ENCODE assay signal across 16 cellular contexts in the genomic region with DNA sequence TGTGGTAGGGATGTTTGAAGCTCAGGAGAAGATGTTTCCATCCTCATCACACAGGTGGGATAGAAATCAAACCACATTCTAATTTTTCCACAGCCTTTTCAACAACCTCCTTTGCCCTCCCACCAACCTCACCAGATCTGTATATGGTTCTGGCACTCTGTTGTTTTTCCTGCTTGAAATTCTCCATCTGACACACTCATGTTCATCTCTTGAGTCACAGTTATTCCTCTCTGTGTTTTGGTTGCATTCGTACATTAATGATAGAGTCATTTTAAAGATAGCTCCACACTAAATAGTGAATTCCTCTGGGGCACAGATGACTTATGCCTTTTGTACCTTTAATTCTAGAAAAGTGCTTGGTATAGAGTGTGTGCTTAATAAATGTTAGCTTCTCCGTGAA. TPM values are rescaled to one million over a fixed set of nuclear protein-coding genes. Genes with fewer than 3 reads are reported as not detected.
DNase-seq lines count a peak whose midpoint lies in the region; ATAC-seq and TF ChIP-seq lines count a peak whose summit lies in the region.
"Had no signal": no experiment of that assay in that cellular context is flagged by ENCODE, and none has a peak within 500 bp of the region (broad histone marks: within the 10 kb centered on the region; RNA-seq: fewer than 3 reads in every experiment).

No MANE protein-coding gene starts in this region.

- no peaks in the 10 kb centered on the region for H3K36me3 ChIP-seq in HCT116 (ENCODE audit: control insufficient read depth in 1 of 2, insufficient read depth in 2 of 2, low read length in 2 of 2)
- no peaks in the 10 kb centered on the region for H3K36me3 ChIP-seq in adrenal gland (replicated peaks in 1 of 2)
- H3K36me3 ChIP-seq: HAP-1 had no signal

- no peak for TF ChIP-seq RAD21 in HCT116 (IDR thresholded peaks at IDR 0.05; ENCODE audit: low read depth)

- H3K9me3 ChIP-seq in CD4-positive, alpha-beta T cell (ENCODE audit: control insufficient read depth, low read length), result no peaks in the 10 kb centered on the region
- no peaks in the 10 kb centered on the region for H3K9me3 ChIP-seq in HCT116 (ENCODE audit: control insufficient read depth in 1 of 2, insufficient read depth in 1 of 2, low read depth in 1 of 2, low read length in 2 of 2)
- H3K9me3 ChIP-seq in adrenal gland (replicated peaks in 1 of 3), result no peaks in the 10 kb centered on the region
- H3K9me3 ChIP-seq: body of pancreas, HAP-1 had no signal

- H3K9me3 Mint-ChIP-seq in CD4-positive, alpha-beta T cell, result no peaks in the 10 kb centered on the region
- H3K9me3 Mint-ChIP-seq in brain (peaks cover 0 to 7% (median 3%) of the 10 kb centered on the region in 5 experiments), natural killer cell (no peaks in the 10 kb centered on the region)
- H3K9me3 Mint-ChIP-seq: activated T-cell treated with anti-CD3 and anti-CD28 coated beads, Interleukin-2, amount 50 U/mL, for 72 hours had no signal

- H3K79me2 ChIP-seq in HCT116 (ENCODE audit: insufficient read depth, low read length), result peaks cover 32% of the 10 kb centered on the region

- TF ChIP-seq POLR2A in HCT116 (IDR thresholded peaks at IDR 0.05; ENCODE audit: borderline replicate concordance, extremely low read depth, insufficient read depth, insufficient read length) (no peak), adrenal gland (IDR thresholded peaks at IDR 0.05) (no peak)

- CTCF ChIA-PET in CD4-positive, alpha-beta T cell (lab: Charles Lee), result no interaction called here
- CTCF ChIA-PET in HCT116 (lab: Charles Lee), result no interaction called here

- no peak for TF ChIP-seq CTCF in CD4-positive, alpha-beta T cell (IDR thresholded peaks at IDR 0.05)
- no peak for TF ChIP-seq CTCF in HCT116 (IDR thresholded peaks at IDR 0.05 in 2 of 3, conservative IDR thresholded peaks at IDR 0.05 in 1 of 3; ENCODE audit: borderline replicate concordance in 1 of 3, insufficient read depth in 1 of 3, low read depth in 2 of 3, low read length in 2 of 3)
- no peak for TF ChIP-seq CTCF in brain (conservative IDR thresholded peaks at IDR 0.05)
- no peak for TF ChIP-seq CTCF in natural killer cell (IDR thresholded peaks at IDR 0.05)
- TF ChIP-seq CTCF in adrenal gland (IDR thresholded peaks at IDR 0.05), result no peak

- no peaks in the 10 kb centered on the region for H3K9me2 ChIP-seq in HCT116 (ENCODE audit: insufficient read depth)

- no peak overlapping the region for H3K27ac ChIP-seq in CD4-positive, alpha-beta T cell (ENCODE audit: low read depth, low read length)
- H3K27ac ChIP-seq in HCT116 (ENCODE audit: low read depth, low read length) (no peak overlapping the region), adrenal gland (no peak overlapping the region)

- H3K4me1 ChIP-seq in HCT116 (ENCODE audit: control insufficient read depth in 1 of 2, insufficient read depth in 2 of 2, low read length in 2 of 2) (peaks cover 6 to 43% of the 10 kb centered on the region in 2 experiments; a peak in 3 of 4 replicates), adrenal gland (replicated peaks in 1 of 2) (peaks cover 0 to 35% of the 10 kb centered on the region in 2 donors)

- no peak for DNase-seq in CD4-positive, alpha-beta T cell
- DNase-seq in HCT116 (ENCODE audit: low read depth, low spot score) (no peak), natural killer cell (no peak), adrenal gland (no peak), dedifferentiated amniotic fluid mesenchymal stem cell (ENCODE audit: extremely low spot score) (no peak)
- DNase-seq: activated T-cell treated with anti-CD3 and anti-CD28 coated beads, Interleukin-2, amount 50 U/mL, for 72 hours; body of pancreas; COR-L47; left cardiac atrium; MM.1S; small intestine; substantia nigra had no signal

- H3K27me3 Mint-ChIP-seq in CD4-positive, alpha-beta T cell, result no peaks in the 10 kb centered on the region
- peaks cover 31% of the 10 kb centered on the region for H3K27me3 Mint-ChIP-seq in brain
- H3K27me3 Mint-ChIP-seq in natural killer cell (ENCODE audit: low read depth in 2 of 2), result no peaks in the 10 kb centered on the region

- no peaks in the 10 kb centered on the region; the same call in 1 of the 2 replicates for H4K20me1 ChIP-seq in HCT116 (ENCODE audit: insufficient read depth)

- peaks cover 60% of the 10 kb centered on the region for H3K4me1 Mint-ChIP-seq in CD4-positive, alpha-beta T cell (ENCODE audit: low read depth)
- peaks cover 54% of the 10 kb centered on the region for H3K4me1 Mint-ChIP-seq in brain
- peaks cover 46 to 60% of the 10 kb centered on the region in 2 donors for H3K4me1 Mint-ChIP-seq in natural killer cell

- RAD21 ChIA-PET in HCT116 (lab: Charles Lee; ENCODE audit: low non-redundant PET in 1 of 2, low total read pairs in 2 of 2, uncharacterized antibody in 2 of 2, unreplicated experiment in 2 of 2), result no interaction called here

- no peak overlapping the region for H3K4me3 ChIP-seq in HCT116 (replicated peaks in 1 of 2; ENCODE audit: low read depth in 1 of 2, low read length in 2 of 2)
- H3K4me3 ChIP-seq in adrenal gland, result no peak overlapping the region
- H3K4me3 ChIP-seq: HAP-1 had no signal

- H3K9ac ChIP-seq in HCT116 (ENCODE audit: low read length), result no peak overlapping the region

- 89 to 92% (median 90%) methylated on average over 2 of the region's 2 CpGs for WGBS in adrenal gland, 4 donors

- peak overlapping the region; percentile 94 for H3K4me3 Mint-ChIP-seq in CD4-positive, alpha-beta T cell
- peak overlapping the region; percentile 70 to 99 (median 91) for H3K4me3 Mint-ChIP-seq in brain
- peak overlapping the region; percentile 43 for H3K4me3 Mint-ChIP-seq in natural killer cell

- H3K4me2 ChIP-seq in HCT116 (ENCODE audit: low read length), result peak overlapping the region; percentile 85; the same call in 1 of the 2 replicates

- POLR2A ChIA-PET in CD4-positive, alpha-beta T cell (lab: Charles Lee), result no interaction called here
- POLR2A ChIA-PET in HCT116 (lab: Charles Lee), result interaction anchor here (2.8 kb wide), 1 partner anchor 106 kb away, joined by 7 read pairs; no protein-coding TSS in a partner anchor

- peaks cover 8% of the 10 kb centered on the region for H3K36me3 Mint-ChIP-seq in CD4-positive, alpha-beta T cell (ENCODE audit: low read depth)
- peaks cover 2% of the 10 kb centered on the region for H3K36me3 Mint-ChIP-seq in brain
- no peaks in the 10 kb centered on the region for H3K36me3 Mint-ChIP-seq in natural killer cell

- H3K27me3 ChIP-seq in CD4-positive, alpha-beta T cell (ENCODE audit: control insufficient read depth, insufficient read depth, low read length), result no peaks in the 10 kb centered on the region
- no peaks in the 10 kb centered on the region for H3K27me3 ChIP-seq in HCT116 (ENCODE audit: insufficient read depth, low read length)
- no peaks in the 10 kb centered on the region for H3K27me3 ChIP-seq in adrenal gland
- H3K27me3 ChIP-seq: body of pancreas had no signal

- no TSS peak for BruUV-seq in HCT116 (replicated peaks; lab: Mats Ljungman, UMichigan)

- no peak overlapping the region for H2AFZ ChIP-seq in HCT116 (ENCODE audit: low read depth, low read length, poor library complexity, severe bottlenecking)

- intact Hi-C loops in CD4-positive, alpha-beta T cell (cut with DNase I, micrococcal nuclease), result loop anchor here (5.0 to 10.0 kb wide), 9 partner anchors 199 to 1261 kb away; a partner anchor contains a TSS
- intact Hi-C loops in HCT116 (cut with micrococcal nuclease), result no loop called here
- intact Hi-C loops in natural killer cell (cut with micrococcal nuclease), result loop anchor here (5.0 to 10.0 kb wide), 3 partner anchors 54 to 969 kb away; a partner anchor contains a TSS
- intact Hi-C loops in adrenal gland (cut with DNase I), result no loop called here

- no peak for ATAC-seq in CD4-positive, alpha-beta T cell (ENCODE audit: poor library complexity)
- ATAC-seq in HCT116, result no peak
- ATAC-seq in natural killer cell, result no peak
- ATAC-seq in activated CD4-positive, CD25-positive, alpha-beta regulatory T cell treated with anti-CD3 and anti-CD28 coated beads, Interleukin-2, amount 50 U/mL, for 24 hours, result no peak
- ATAC-seq in GM18502 (IDR thresholded peaks at IDR 0.05; ENCODE audit: poor library complexity, unreplicated experiment), result no peak
- ATAC-seq: activated T-cell treated with anti-CD3 and anti-CD28 coated beads, Interleukin-2, amount 50 U/mL, for 72 hours; body of pancreas; left cardiac atrium had no signal

- no peak overlapping the region for H3K27ac Mint-ChIP-seq in CD4-positive, alpha-beta T cell
- H3K27ac Mint-ChIP-seq in brain (peak overlapping the region in 1 of 5 experiments; percentile 65), natural killer cell (no peak overlapping the region)
- H3K27ac Mint-ChIP-seq: activated T-cell treated with anti-CD3 and anti-CD28 coated beads, Interleukin-2, amount 50 U/mL, for 72 hours had no signal

TF ChIP-seq in HCT116, 20 proteins besides CTCF, POLR2A, EP300 and RAD21 (continues in another document):
- TF ChIP-seq CEBPB (IDR thresholded peaks at IDR 0.05; ENCODE audit: low read depth) (no peak), SRF (IDR thresholded peaks at IDR 0.05; ENCODE audit: low read depth) (no peak), CBX3 (IDR thresholded peaks at IDR 0.05; ENCODE audit: low read depth) (no peak), FOSL1 (IDR thresholded peaks at IDR 0.05; ENCODE audit: low read depth) (no peak)
- TF ChIP-seq, protein P1, sequence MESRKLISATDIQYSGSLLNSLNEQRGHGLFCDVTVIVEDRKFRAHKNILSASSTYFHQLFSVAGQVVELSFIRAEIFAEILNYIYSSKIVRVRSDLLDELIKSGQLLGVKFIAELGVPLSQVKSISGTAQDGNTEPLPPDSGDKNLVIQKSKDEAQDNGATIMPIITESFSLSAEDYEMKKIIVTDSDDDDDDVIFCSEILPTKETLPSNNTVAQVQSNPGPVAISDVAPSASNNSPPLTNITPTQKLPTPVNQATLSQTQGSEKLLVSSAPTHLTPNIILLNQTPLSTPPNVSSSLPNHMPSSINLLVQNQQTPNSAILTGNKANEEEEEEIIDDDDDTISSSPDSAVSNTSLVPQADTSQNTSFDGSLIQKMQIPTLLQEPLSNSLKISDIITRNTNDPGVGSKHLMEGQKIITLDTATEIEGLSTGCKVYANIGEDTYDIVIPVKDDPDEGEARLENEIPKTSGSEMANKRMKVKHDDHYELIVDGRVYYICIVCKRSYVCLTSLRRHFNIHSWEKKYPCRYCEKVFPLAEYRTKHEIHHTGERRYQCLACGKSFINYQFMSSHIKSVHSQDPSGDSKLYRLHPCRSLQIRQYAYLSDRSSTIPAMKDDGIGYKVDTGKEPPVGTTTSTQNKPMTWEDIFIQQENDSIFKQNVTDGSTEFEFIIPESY (IDR thresholded peaks at IDR 0.05; ENCODE audit: extremely low read depth, insufficient replicate concordance, low read length), result no peak
- TF ChIP-seq, protein P2, sequence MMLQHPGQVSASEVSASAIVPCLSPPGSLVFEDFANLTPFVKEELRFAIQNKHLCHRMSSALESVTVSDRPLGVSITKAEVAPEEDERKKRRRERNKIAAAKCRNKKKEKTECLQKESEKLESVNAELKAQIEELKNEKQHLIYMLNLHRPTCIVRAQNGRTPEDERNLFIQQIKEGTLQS (IDR thresholded peaks at IDR 0.05), result no peak

RNA-seq across cellular contexts. Expression of a gene that starts 1.4 kb away (rescaled TPM):
- 10 to 100 TPM in 1 of 2 experiments, 1 to 10 TPM in 1; 8.9 to 10.1 TPM for total RNA-seq in CD4-positive, alpha-beta T cell
- total RNA-seq in HCT116 (2021; ENCODE audit: unreplicated experiment) (72.0 TPM), natural killer cell (10 to 100 TPM; 39.0 to 52.7 (median 39.2) TPM), adrenal gland (10 to 100 TPM; 26.5 to 62.1 (median 37.9) TPM)
- polyA plus RNA-seq in HCT116 (2012), result 46.5 and 56.0 TPM in 2 replicates
- polyA plus RNA-seq in brain (ENCODE audit: insufficient read depth, low read depth, low replicate concordance) (25.7 TPM), adrenal gland (100 to 1,000 TPM in 1 of 3 donors, 10 to 100 TPM in 1, 1 to 10 TPM in 1; 7.3 to 116 (median 12.7) TPM)

Comparison
In these comparisons a context has a peak if more than half of its experiments do, and no peak if none do; other contexts are left out.
1. H3K4me3 Mint-ChIP-seq: peak in every context shown above with its lines; median percentile 94 in CD4-positive, alpha-beta T cell; 91 in brain; 43 in natural killer cell.
2. intact Hi-C loops: an anchor here in CD4-positive, alpha-beta T cell (5.0 to 10.0 kb wide) and natural killer cell (5.0 to 10.0 kb wide); none called in HCT116 and adrenal gland.